In genomic region chr15:40103864-40104271, GRCh38 we compare ENCODE assay signal across 7 cellular contexts. TPM values are rescaled to one million over a fixed set of nuclear protein-coding genes. Genes with fewer than 3 reads are reported as not detected.
A peak's percentile ranks its signal among the peaks of the same experiment; 100 is the strongest.
DNase-seq lines count a peak whose midpoint lies in the region; ATAC-seq and TF ChIP-seq lines count a peak whose summit lies in the region.

No MANE protein-coding gene starts in this region.

- no peak overlapping the region for H3K27ac ChIP-seq in iPS-20b (ENCODE audit: low read length)
- peak overlapping the region; percentile 76 to 90 for H3K27ac ChIP-seq in testis

- ATAC-seq in HG03432 (IDR thresholded peaks at IDR 0.05; ENCODE audit: unreplicated experiment) = no peak

- no peak for TF ChIP-seq CTCF in testis (IDR thresholded peaks at IDR 0.05)

- H3K4me3 ChIP-seq in iPS-20b (ENCODE audit: low read length) (peak overlapping the region; percentile 49; the same call in 1 of the 2 replicates), testis (no peak overlapping the region)

- intact Hi-C loops in testis (cut with DNase I; ENCODE audit: low total_unique reads) = loop anchor here (10.0 kb wide), 1 partner anchor 59 kb away; no protein-coding TSS in a partner anchor

- 59 to 60% methylated on average over 7 of the region's 7 CpGs for WGBS in testis, 2 donors

- H3K9ac ChIP-seq in iPS-20b (ENCODE audit: low read depth, low read length) = peak overlapping the region; percentile 56; the same call in 1 of the 2 replicates

- peak; percentile 9 for DNase-seq in SW480 (ENCODE audit: low spot score)
- DNase-seq in testis = no peak
- DNase-seq in stimulated activated CD4-positive, alpha-beta T cell treated with anti-CD3 and anti-CD28 coated beads, Interleukin-2, amount 100 ng/mL, for 48 hours = no peak
- no peak for DNase-seq in activated effector memory CD4-positive, alpha-beta T cell treated with Interleukin-2 at 50 U/mL for 16 hours

- no peak for TF ChIP-seq EP300 in Ishikawa (IDR thresholded peaks at IDR 0.05; ENCODE audit: borderline replicate concordance)

- H3K36me3 ChIP-seq in iPS-20b (ENCODE audit: insufficient read depth, low read depth, low read length) (0 out of 2 replicates have a peak, but pooled peaks cover 9% of the 10 kb centered on the region), testis (ENCODE audit: low read depth, missing control alignments) (no peaks in the 10 kb centered on the region)

- no peak for TF ChIP-seq RAD21 in Ishikawa (IDR thresholded peaks at IDR 0.05; ENCODE audit: low read depth)

- TF ChIP-seq POLR2A in testis (IDR thresholded peaks at IDR 0.05) = no peak

- peaks cover 49% of the 10 kb centered on the region for H3K4me1 ChIP-seq in iPS-20b (ENCODE audit: insufficient read depth, low read length)
- peaks cover 56% of the 10 kb centered on the region for H3K4me1 ChIP-seq in testis

- H3K9me3 ChIP-seq in iPS-20b (ENCODE audit: insufficient read depth, low read depth, low read length) (no peaks in the 10 kb centered on the region), testis (no peaks in the 10 kb centered on the region)

- H3K27me3 ChIP-seq in iPS-20b (ENCODE audit: insufficient read depth, low read length) (peaks cover 11% of the 10 kb centered on the region; the same call in 1 of the 2 replicates), testis (no peaks in the 10 kb centered on the region)

TF ChIP-seq in Ishikawa, 13 proteins besides CTCF, POLR2A, EP300 and RAD21:
- TF ChIP-seq TCF12 (IDR thresholded peaks at IDR 0.05; ENCODE audit: low read depth) (no peak), TEAD4 (IDR thresholded peaks at IDR 0.05) (no peak), MAX (IDR thresholded peaks at IDR 0.05) (no peak), TAF1 (IDR thresholded peaks at IDR 0.05; ENCODE audit: low read depth) (no peak), CEBPB (IDR thresholded peaks at IDR 0.05) (no peak), ZBTB7A (IDR thresholded peaks at IDR 0.05; ENCODE audit: low read depth) (no peak), EGR1 (IDR thresholded peaks at IDR 0.05) (no peak), FOXM1 (IDR thresholded peaks at IDR 0.05; ENCODE audit: borderline replicate concordance, low read depth) (0 out of 2 replicates have a peak, but pooled peaks have one; percentile 3)
TF ChIP-seq in Ishikawa: peak in this region for 1.

RNA-seq across cellular contexts. Expression of gene BMF, which starts 4.8 kb away (rescaled TPM):
- 1 to 10 TPM; 6.9 to 7.7 TPM for total RNA-seq in testis
- 4.9 TPM for polyA plus RNA-seq in testis (ENCODE audit: insufficient read depth, low read depth, low replicate concordance)

RNA-seq across cellular contexts. Expression of gene BUB1B, which starts 57.0 kb away (rescaled TPM):
- total RNA-seq in testis = 10 to 100 TPM; 38.6 to 66.2 TPM
- polyA plus RNA-seq in testis (ENCODE audit: insufficient read depth, low read depth, low replicate concordance) = 53.9 TPM
